8 cellular contexts compared by ENCODE assay signal in genomic region chr16:813204-813915, GRCh38. TPM values are rescaled to one million over a fixed set of nuclear protein-coding genes. Genes with fewer than 3 reads are reported as not detected.
A peak's percentile ranks its signal among the peaks of the same experiment; 100 is the strongest.
DNase-seq lines count a peak whose midpoint lies in the region; ATAC-seq and TF ChIP-seq lines count a peak whose summit lies in the region.

No MANE protein-coding gene starts in this region.

- no peak overlapping the region for H3K27ac ChIP-seq in BLaER1
- no peak overlapping the region for H3K27ac ChIP-seq in Karpas-422 (ENCODE audit: low read length)
- no peak overlapping the region for H3K27ac ChIP-seq in esophagus squamous epithelium
- no peak overlapping the region for H3K27ac ChIP-seq in upper lobe of left lung

- H3K4me1 ChIP-seq in BLaER1 (peaks cover 62% of the 10 kb centered on the region), Karpas-422 (ENCODE audit: low read length) (peaks cover 4% of the 10 kb centered on the region), esophagus squamous epithelium (peaks cover under 1 to 11% (median 10%) of the 10 kb centered on the region in 3 donors), upper lobe of left lung (peaks cover under 1 to 22% (median 7%) of the 10 kb centered on the region in 4 donors)

- H3K4me2 ChIP-seq in BLaER1: peak overlapping the region; percentile 77
- H3K4me2 ChIP-seq in Karpas-422 (ENCODE audit: low read depth, low read length, poor library complexity, severe bottlenecking): no peak overlapping the region

- H2AFZ ChIP-seq in Karpas-422 (ENCODE audit: low read length): no peak overlapping the region

- H3K4me1 Mint-ChIP-seq in natural killer cell treated with Interleukin-12 subunit alpha and Interleukin-12 subunit beta and Interleukin-15 and Interleukin-18, amount 100 ng/mL, for 72 hours (ENCODE audit: low read depth in 2 of 2): peaks cover 0 to 5% of the 10 kb centered on the region in 2 donors

- H3K27me3 Mint-ChIP-seq in natural killer cell treated with Interleukin-12 subunit alpha and Interleukin-12 subunit beta and Interleukin-15 and Interleukin-18, amount 100 ng/mL, for 72 hours: peaks cover 7 to 11% of the 10 kb centered on the region in 2 donors

- H3K79me2 ChIP-seq in Karpas-422 (ENCODE audit: low read length): no peaks in the 10 kb centered on the region

- H3K4me3 Mint-ChIP-seq in natural killer cell treated with Interleukin-12 subunit alpha and Interleukin-12 subunit beta and Interleukin-15 and Interleukin-18, amount 100 ng/mL, for 72 hours: no peak overlapping the region

- no peak overlapping the region for H3K27ac Mint-ChIP-seq in natural killer cell treated with Interleukin-12 subunit alpha and Interleukin-12 subunit beta and Interleukin-15 and Interleukin-18, amount 100 ng/mL, for 72 hours

- TF ChIP-seq CTCF in esophagus squamous epithelium (IDR thresholded peaks at IDR 0.05): peak; percentile 29 to 62 (median 43)
- peak; percentile 47 to 73 (median 64) for TF ChIP-seq CTCF in upper lobe of left lung (IDR thresholded peaks at IDR 0.05)

- no peak for TF ChIP-seq EP300 in upper lobe of left lung (IDR thresholded peaks at IDR 0.05)

- intact Hi-C loops in esophagus squamous epithelium (cut with DNase I): loop anchor here (10.0 kb wide), 1 partner anchor 241 kb away; no protein-coding TSS in a partner anchor

- H3K36me3 ChIP-seq in BLaER1: no peaks in the 10 kb centered on the region
- H3K36me3 ChIP-seq in Karpas-422 (ENCODE audit: insufficient read depth, low read length): no peaks in the 10 kb centered on the region
- no peaks in the 10 kb centered on the region for H3K36me3 ChIP-seq in esophagus squamous epithelium
- no peaks in the 10 kb centered on the region for H3K36me3 ChIP-seq in upper lobe of left lung

- H3K9me3 Mint-ChIP-seq in natural killer cell treated with Interleukin-12 subunit alpha and Interleukin-12 subunit beta and Interleukin-15 and Interleukin-18, amount 100 ng/mL, for 72 hours: no peaks in the 10 kb centered on the region

- no peak overlapping the region for H3K9ac ChIP-seq in BLaER1
- no peak overlapping the region for H3K9ac ChIP-seq in Karpas-422 (ENCODE audit: low read length)

- H3K9me3 ChIP-seq in BLaER1 (peaks cover 16% of the 10 kb centered on the region), Karpas-422 (ENCODE audit: low read length) (no peaks in the 10 kb centered on the region), esophagus squamous epithelium (no peaks in the 10 kb centered on the region), upper lobe of left lung (peaks cover 0 to 3% (median 0%) of the 10 kb centered on the region in 4 donors)

- 5 to 9% methylated on average over 4 to 17 of the region's 67 CpGs for WGBS in esophagus squamous epithelium, 2 donors
- WGBS in upper lobe of left lung, 2 donors: 16 to 19% methylated on average over 5 to 42 of the region's 67 CpGs

- DNase-seq in Karpas-422: peak; percentile 70
- peak; percentile 8 for DNase-seq in activated CD8-positive, alpha-beta memory T cell treated with anti-CD3 and anti-CD28 coated beads, Interleukin-2, amount 50 U/mL, for 1 hour (ENCODE audit: extremely low read depth)
- DNase-seq in esophagus squamous epithelium (lab: John Stamatoyannopoulos, UW): no peak
- DNase-seq in natural killer cell treated with Interleukin-12 subunit alpha and Interleukin-12 subunit beta and Interleukin-15 and Interleukin-18, amount 100 ng/mL, for 72 hours (ENCODE audit: low spot score): no peak
- DNase-seq in upper lobe of left lung: peak in 1 of 2 donors; percentile 89
- DNase-seq in HCEC 1CT: no peak

- no peaks in the 10 kb centered on the region for H3K36me3 Mint-ChIP-seq in natural killer cell treated with Interleukin-12 subunit alpha and Interleukin-12 subunit beta and Interleukin-15 and Interleukin-18, amount 100 ng/mL, for 72 hours

- H3K27me3 ChIP-seq in BLaER1 (peaks cover 50% of the 10 kb centered on the region), Karpas-422 (ENCODE audit: low read length) (no peaks in the 10 kb centered on the region), esophagus squamous epithelium (peaks cover 5 to 91% (median 20%) of the 10 kb centered on the region in 4 donors), upper lobe of left lung (peaks cover 0 to 27% (median 7%) of the 10 kb centered on the region in 4 donors)

- ATAC-seq in natural killer cell treated with Interleukin-12 subunit alpha and Interleukin-12 subunit beta and Interleukin-15 and Interleukin-18, amount 100 ng/mL, for 72 hours: peak; percentile 48 to 58
- ATAC-seq in upper lobe of left lung (ENCODE audit: low FRiP score in 2 of 2) (peak in 1 of 2 donors; percentile 76), HG03135 (IDR thresholded peaks at IDR 0.05; ENCODE audit: unreplicated experiment) (no peak)

- TF ChIP-seq POLR2A in esophagus squamous epithelium (IDR thresholded peaks at IDR 0.05) (no peak), upper lobe of left lung (IDR thresholded peaks at IDR 0.05) (no peak)

- no peaks in the 10 kb centered on the region for H3K9me2 ChIP-seq in Karpas-422 (replicated peaks; ENCODE audit: insufficient read depth, low read length)

- no peaks in the 10 kb centered on the region; the same call in 1 of the 2 replicates for H4K20me1 ChIP-seq in BLaER1
- H4K20me1 ChIP-seq in Karpas-422 (ENCODE audit: insufficient read depth, low read depth, low read length): no peaks in the 10 kb centered on the region

- no peak overlapping the region for H3K4me3 ChIP-seq in BLaER1
- H3K4me3 ChIP-seq in Karpas-422 (ENCODE audit: low read length): no peak overlapping the region
- H3K4me3 ChIP-seq in esophagus squamous epithelium: peak overlapping the region in 2 of 4 donors; percentile 18 to 37
- H3K4me3 ChIP-seq in upper lobe of left lung: peak overlapping the region in 2 of 4 donors; percentile 3 to 17

RNA-seq across cellular contexts. Expression of gene GNG13, which starts 12.8 kb away (rescaled TPM):
- not detected in 2 replicates for total RNA-seq in Karpas-422 (2014; rRNA removed; shearing (Covaris generic); ENCODE audit: low replicate concordance)
- total RNA-seq in esophagus squamous epithelium (not detected), upper lobe of left lung (not detected)
- total RNA-seq in natural killer cell treated with Interleukin-12 subunit alpha and Interleukin-12 subunit beta and Interleukin-15 and Interleukin-18, amount 100 ng/mL, for 72 hours: not detected

RNA-seq across cellular contexts. Expression of gene CHTF18, which starts 24.9 kb away (rescaled TPM):
- 7.9 and 35.2 TPM in 2 replicates for total RNA-seq in Karpas-422 (2014; rRNA removed; shearing (Covaris generic); ENCODE audit: low replicate concordance)
- 10 to 100 TPM in 1 of 4 donors, 1 to 10 TPM in 3; 5.0 to 17.8 (median 7.3) TPM for total RNA-seq in esophagus squamous epithelium
- total RNA-seq in natural killer cell treated with Interleukin-12 subunit alpha and Interleukin-12 subunit beta and Interleukin-15 and Interleukin-18, amount 100 ng/mL, for 72 hours: 100 to 1,000 TPM in 1 of 2 donors, 10 to 100 TPM in 1; 70.7 to 210 TPM
- 10 to 100 TPM in 4 of 6 donors, 1 to 10 TPM in 2; 4.1 to 39.8 (median 17.9) TPM for total RNA-seq in upper lobe of left lung

RNA-seq across cellular contexts. Expression of gene RPUSD1, which starts 25.2 kb away (rescaled TPM):
- 26.6 and 61.1 TPM in 2 replicates for total RNA-seq in Karpas-422 (2014; rRNA removed; shearing (Covaris generic); ENCODE audit: low replicate concordance)
- total RNA-seq in esophagus squamous epithelium (10 to 100 TPM; 20.3 to 33.3 (median 24.9) TPM), upper lobe of left lung (10 to 100 TPM; 14.5 to 43.0 (median 20.8) TPM)
- total RNA-seq in natural killer cell treated with Interleukin-12 subunit alpha and Interleukin-12 subunit beta and Interleukin-15 and Interleukin-18, amount 100 ng/mL, for 72 hours: 10 to 100 TPM; 38.2 to 79.3 TPM

RNA-seq across cellular contexts. Expression of gene MSLN, which starts 52.8 kb away (rescaled TPM):
- 0.47 TPM in 1 of 2 replicates, not detected in the other for total RNA-seq in Karpas-422 (2014; rRNA removed; shearing (Covaris generic); ENCODE audit: low replicate concordance)
- 1 to 10 TPM in 2 of 4 donors, under 1 TPM in 2; 0.79 to 5.4 (median 2.3) TPM for total RNA-seq in esophagus squamous epithelium
- not detected for total RNA-seq in natural killer cell treated with Interleukin-12 subunit alpha and Interleukin-12 subunit beta and Interleukin-15 and Interleukin-18, amount 100 ng/mL, for 72 hours
- 100 to 1,000 TPM in 4 of 6 donors, 10 to 100 TPM in 2; 47.8 to 275 (median 121) TPM for total RNA-seq in upper lobe of left lung

Comparison
In these comparisons a context has a peak if more than half of its experiments do, and no peak if none do; other contexts are left out.
1. DNase-seq: peak in Karpas-422 (single experiment) and activated CD8-positive, alpha-beta memory T cell treated with anti-CD3 and anti-CD28 coated beads, Interleukin-2, amount 50 U/mL, for 1 hour (single experiment); none in esophagus squamous epithelium (single experiment), natural killer cell treated with Interleukin-12 subunit alpha and Interleukin-12 subunit beta and Interleukin-15 and Interleukin-18, amount 100 ng/mL, for 72 hours (single experiment) and HCEC 1CT (single experiment).